Comparison of ENCODE assay signal across 8 cellular contexts in the genomic region with DNA sequence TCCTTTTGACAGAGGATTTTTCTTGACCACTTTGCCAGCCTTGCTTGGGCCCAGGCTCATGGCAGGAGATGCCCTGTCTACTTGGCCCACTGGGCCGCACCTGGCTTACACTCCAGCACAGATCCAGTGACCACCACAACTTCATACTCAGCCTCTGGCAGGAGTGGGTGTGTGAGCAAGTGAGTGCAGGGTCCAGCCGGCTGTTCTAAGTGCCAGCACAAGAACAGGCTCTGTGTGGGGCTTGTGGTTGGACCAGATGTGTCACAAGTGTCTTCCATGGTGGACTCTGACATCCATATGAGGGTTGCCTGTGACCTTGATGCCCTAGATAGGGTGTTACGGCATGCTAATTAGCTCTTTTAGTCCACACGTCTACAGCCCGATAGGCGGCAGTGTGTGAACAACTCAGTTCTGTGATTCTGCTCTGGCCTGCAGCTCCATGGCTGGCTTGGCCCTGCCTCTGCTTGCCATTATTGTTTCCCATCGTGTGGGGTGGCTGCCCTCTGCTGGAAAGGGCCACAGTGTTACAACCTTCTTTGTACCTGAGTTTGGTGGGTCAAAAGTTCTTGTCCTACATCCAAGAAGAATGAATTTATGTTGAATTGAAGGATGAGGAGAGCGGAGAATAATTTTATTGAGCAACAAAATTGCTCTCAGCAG.
DNase-seq lines count a peak whose midpoint lies in the region; ATAC-seq, FAIRE-seq and TF ChIP-seq lines count a peak whose summit lies in the region.

No MANE protein-coding gene starts in this region.

- CTCF ChIA-PET in Calu3 (lab: Charles Lee) (interaction anchor here (0.6 to 1.0 kb wide), 3 partner anchors 69 to 1138 kb away, joined by 3 to 8 read pairs (median 4); a partner anchor contains a TSS), HepG2 (lab: Yijun Ruan, JAX; ENCODE audit: low intra/inter-chr PET ratio, low total read pairs) (interaction anchor here (1.2 kb wide), 1 partner anchor 1137 kb away, joined by 3 read pairs; no protein-coding TSS in a partner anchor)

- no peak overlapping the region for H3K27ac Mint-ChIP-seq in Calu3 (ENCODE audit: unreplicated experiment)
- H3K27ac Mint-ChIP-seq in activated naive CD8-positive, alpha-beta T cell treated with anti-CD3 and anti-CD28 coated beads, Interleukin-2, amount 10 ng/mL, durations not matched to agents 7 days and 5 days, result no peak overlapping the region

- POLR2A ChIA-PET in activated naive CD8-positive, alpha-beta T cell treated with anti-CD3 and anti-CD28 coated beads, Interleukin-2, amount 10 ng/mL, durations not matched to agents 7 days and 5 days (lab: Charles Lee), result no interaction called here
- POLR2A ChIA-PET in HepG2 (lab: Yijun Ruan, JAX), result no interaction called here

- H4K20me1 ChIP-seq in HepG2 (ENCODE audit: insufficient read depth, low read length), result no peaks in the 10 kb centered on the region

- TF ChIP-seq EP300 in HepG2 (IDR thresholded peaks at IDR 0.05; ENCODE audit: low read depth in 2 of 2, low read length in 2 of 2) (no peak), HepG2 (CRISPR knock-in tag; IDR thresholded peaks at IDR 0.05; ENCODE audit: borderline replicate concordance) (no peak)

- DNase-seq in Calu3 (peak; percentile 66), NCI-H446 treated with DMSO at 0.1 percent for 48 hours (lab: John Stamatoyannopoulos, UW) (peak; percentile 16), HepG2 (ENCODE audit: low spot score) (peak; percentile 27), ureter (ENCODE audit: low spot score) (no peak), NK-92 (lab: John Stamatoyannopoulos, UW; ENCODE audit: unreplicated experiment) (no peak)
- DNase-seq in activated naive CD8-positive, alpha-beta T cell treated with anti-CD3 and anti-CD28 coated beads, Interleukin-2, amount 10 ng/mL, durations not matched to agents 7 days and 5 days, result peak; percentile 33

- H3K4me3 ChIP-seq in HepG2 (replicated peaks in 1 of 3; ENCODE audit: insufficient read depth in 1 of 3, low read depth in 2 of 3, low read length in 3 of 3), result no peak overlapping the region

- H3K9me3 Mint-ChIP-seq in Calu3 (ENCODE audit: low read depth, unreplicated experiment), result peaks cover 3% of the 10 kb centered on the region
- no peaks in the 10 kb centered on the region for H3K9me3 Mint-ChIP-seq in activated naive CD8-positive, alpha-beta T cell treated with anti-CD3 and anti-CD28 coated beads, Interleukin-2, amount 10 ng/mL, durations not matched to agents 7 days and 5 days

- BruUV-seq in Calu3 (replicated peaks; lab: Mats Ljungman, UMichigan) (no TSS peak), HepG2 (replicated peaks; lab: Mats Ljungman, UMichigan) (no TSS peak)

- H3K4me1 ChIP-seq in HepG2 (ENCODE audit: insufficient read depth, low read length), result no peaks in the 10 kb centered on the region

- no peak overlapping the region for H2AFZ ChIP-seq in HepG2 (ENCODE audit: low read length)

- no peak overlapping the region for H3K4me2 ChIP-seq in HepG2 (ENCODE audit: low read depth, low read length)

- H3K4me3 Mint-ChIP-seq in Calu3 (ENCODE audit: low read depth, unreplicated experiment), result no peak overlapping the region
- H3K4me3 Mint-ChIP-seq in activated naive CD8-positive, alpha-beta T cell treated with anti-CD3 and anti-CD28 coated beads, Interleukin-2, amount 10 ng/mL, durations not matched to agents 7 days and 5 days, result no peak overlapping the region

- WGBS in HepG2 (ENCODE audit: low lambda C conversion rate), result 10% methylated on average over 4 of the region's 8 CpGs

- H3K36me3 Mint-ChIP-seq in Calu3 (ENCODE audit: insufficient read depth, unreplicated experiment), result no peaks in the 10 kb centered on the region
- H3K36me3 Mint-ChIP-seq in activated naive CD8-positive, alpha-beta T cell treated with anti-CD3 and anti-CD28 coated beads, Interleukin-2, amount 10 ng/mL, durations not matched to agents 7 days and 5 days, result no peaks in the 10 kb centered on the region

- no peak for TF ChIP-seq RAD21 in HepG2 (CRISPR knock-in tag; IDR thresholded peaks at IDR 0.05)

- TF ChIP-seq POLR2A in HepG2 (IDR thresholded peaks at IDR 0.05; ENCODE audit: insufficient read depth in 1 of 2, low read depth in 2 of 2, low read length in 2 of 2), result no peak

- H3K9me3 ChIP-seq in HepG2 (ENCODE audit: low read length), result peaks cover 20% of the 10 kb centered on the region

- H3K9ac ChIP-seq in HepG2 (ENCODE audit: insufficient read depth, low read depth, low read length), result no peak overlapping the region

- in situ Hi-C loops in HepG2 (cut with HindIII; ENCODE audit: extremely low pct_ligation_motif_present, low pct_unique_long_range_greater_than_20kb), result loop anchor here (25.0 kb wide), 1 partner anchor 1136 kb away; a partner anchor contains a TSS

- no peaks in the 10 kb centered on the region for H3K79me2 ChIP-seq in HepG2 (ENCODE audit: insufficient read depth, low read length)

- H3K27me3 Mint-ChIP-seq in Calu3 (ENCODE audit: unreplicated experiment), result no peaks in the 10 kb centered on the region
- H3K27me3 Mint-ChIP-seq in activated naive CD8-positive, alpha-beta T cell treated with anti-CD3 and anti-CD28 coated beads, Interleukin-2, amount 10 ng/mL, durations not matched to agents 7 days and 5 days, result no peaks in the 10 kb centered on the region

- TF ChIP-seq CTCF in Calu3 (IDR thresholded peaks at IDR 0.05; ENCODE audit: unreplicated experiment), result no peak
- TF ChIP-seq CTCF in HepG2 (CRISPR knock-in tag; IDR thresholded peaks at IDR 0.05), result peak; percentile 42; the same call in 1 of the 2 replicates

- peak; percentile 98 for ATAC-seq in GM18861 (IDR thresholded peaks at IDR 0.05; ENCODE audit: unreplicated experiment)
- ATAC-seq in HG02970 (IDR thresholded peaks at IDR 0.05; ENCODE audit: low FRiP score, unreplicated experiment), result peak; percentile 86
- peak; percentile 61 for ATAC-seq in activated naive CD8-positive, alpha-beta T cell treated with anti-CD3 and anti-CD28 coated beads, Interleukin-2, amount 10 ng/mL, durations not matched to agents 7 days and 5 days (ENCODE audit: low read depth)
- ATAC-seq in HepG2, result peak; percentile 87

- intact Hi-C loops in Calu3 (cut with micrococcal nuclease; ENCODE audit: unreplicated experiment) (loop anchor here (5.0 kb wide), 1 partner anchor 1136 kb away; a partner anchor contains a TSS), HepG2 (cut with micrococcal nuclease; ENCODE audit: unreplicated experiment) (loop anchor here (5.0 kb wide), 1 partner anchor 1296 kb away; no protein-coding TSS in a partner anchor)

- FAIRE-seq in HepG2 (lab: Jason Lieb, UNC), result no peak

- no peaks in the 10 kb centered on the region for H3K27me3 ChIP-seq in HepG2 (ENCODE audit: control insufficient read depth in 1 of 2, insufficient read depth in 2 of 2, low read length in 2 of 2)

- peaks cover 28% of the 10 kb centered on the region for H3K4me1 Mint-ChIP-seq in Calu3 (ENCODE audit: low read depth, unreplicated experiment)
- no peaks in the 10 kb centered on the region for H3K4me1 Mint-ChIP-seq in activated naive CD8-positive, alpha-beta T cell treated with anti-CD3 and anti-CD28 coated beads, Interleukin-2, amount 10 ng/mL, durations not matched to agents 7 days and 5 days

- H3K27ac ChIP-seq in HepG2 (ENCODE audit: extremely low read length, insufficient read depth, low read length), result no peak overlapping the region

- no peaks in the 10 kb centered on the region for H3K36me3 ChIP-seq in HepG2 (replicated peaks in 1 of 2; ENCODE audit: control insufficient read depth in 1 of 2, insufficient read depth in 2 of 2, low read length in 2 of 2)

TF ChIP-seq in HepG2, 621 proteins besides CTCF, POLR2A, EP300 and RAD21:
- TF ChIP-seq STAG1 (CRISPR knock-in tag; IDR thresholded peaks at IDR 0.05) (peak; percentile 64), ZNF552 (CRISPR knock-in tag; IDR thresholded peaks at IDR 0.05; ENCODE audit: borderline replicate concordance) (no peak), POGZ (CRISPR knock-in tag; IDR thresholded peaks at IDR 0.05) (0 out of 2 replicates have a peak, but pooled peaks have one; percentile 19), ZC3H13 (CRISPR knock-in tag; IDR thresholded peaks at IDR 0.05) (no peak)
- TF ChIP-seq, protein P1, sequence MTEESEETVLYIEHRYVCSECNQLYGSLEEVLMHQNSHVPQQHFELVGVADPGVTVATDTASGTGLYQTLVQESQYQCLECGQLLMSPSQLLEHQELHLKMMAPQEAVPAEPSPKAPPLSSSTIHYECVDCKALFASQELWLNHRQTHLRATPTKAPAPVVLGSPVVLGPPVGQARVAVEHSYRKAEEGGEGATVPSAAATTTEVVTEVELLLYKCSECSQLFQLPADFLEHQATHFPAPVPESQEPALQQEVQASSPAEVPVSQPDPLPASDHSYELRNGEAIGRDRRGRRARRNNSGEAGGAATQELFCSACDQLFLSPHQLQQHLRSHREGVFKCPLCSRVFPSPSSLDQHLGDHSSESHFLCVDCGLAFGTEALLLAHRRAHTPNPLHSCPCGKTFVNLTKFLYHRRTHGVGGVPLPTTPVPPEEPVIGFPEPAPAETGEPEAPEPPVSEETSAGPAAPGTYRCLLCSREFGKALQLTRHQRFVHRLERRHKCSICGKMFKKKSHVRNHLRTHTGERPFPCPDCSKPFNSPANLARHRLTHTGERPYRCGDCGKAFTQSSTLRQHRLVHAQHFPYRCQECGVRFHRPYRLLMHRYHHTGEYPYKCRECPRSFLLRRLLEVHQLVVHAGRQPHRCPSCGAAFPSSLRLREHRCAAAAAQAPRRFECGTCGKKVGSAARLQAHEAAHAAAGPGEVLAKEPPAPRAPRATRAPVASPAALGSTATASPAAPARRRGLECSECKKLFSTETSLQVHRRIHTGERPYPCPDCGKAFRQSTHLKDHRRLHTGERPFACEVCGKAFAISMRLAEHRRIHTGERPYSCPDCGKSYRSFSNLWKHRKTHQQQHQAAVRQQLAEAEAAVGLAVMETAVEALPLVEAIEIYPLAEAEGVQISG (CRISPR knock-in tag; IDR thresholded peaks at IDR 0.05), result peak; percentile 63
TF ChIP-seq in HepG2: peak in this region for 3.

Comparison
In these comparisons a context has a peak if more than half of its experiments do, and no peak if none do; other contexts are left out.
1. DNase-seq: peak in Calu3 (single experiment), NCI-H446 treated with DMSO at 0.1 percent for 48 hours (single experiment), activated naive CD8-positive, alpha-beta T cell treated with anti-CD3 and anti-CD28 coated beads, Interleukin-2, amount 10 ng/mL, durations not matched to agents 7 days and 5 days (single experiment) and HepG2 (single experiment); none in ureter (single experiment) and NK-92 (single experiment).
2. Peak in every context shown above with its lines, with median percentiles within 50 percentile points of each other: ATAC-seq.